ENCODE assay signal across 14 cellular contexts in the genomic region with DNA sequence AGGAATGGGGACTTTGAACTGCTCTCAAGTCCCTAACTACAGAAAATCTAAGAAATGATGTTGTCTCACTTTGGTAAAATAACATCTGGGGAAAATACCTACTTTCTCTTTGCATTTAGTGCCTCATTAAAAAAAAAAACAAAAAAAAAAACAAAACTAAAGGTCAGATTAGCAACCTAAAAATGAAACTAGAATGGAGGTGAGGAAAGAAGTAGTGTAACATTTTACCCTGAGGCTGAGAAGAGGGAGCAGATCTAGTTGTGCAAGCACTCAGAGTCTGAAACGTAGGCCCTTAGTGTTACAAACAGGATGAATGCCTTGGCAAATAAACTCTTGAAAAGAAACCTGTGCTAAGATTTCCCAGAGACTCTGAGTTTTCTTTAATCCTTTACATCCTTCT. TPM values are rescaled to one million over a fixed set of nuclear protein-coding genes. Genes with fewer than 3 reads are reported as not detected.
A peak's percentile ranks its signal among the peaks of the same experiment; 100 is the strongest.
DNase-seq lines count a peak whose midpoint lies in the region; ATAC-seq lines count a peak whose summit lies in the region.
"Had no signal": no experiment of that assay in that cellular context is flagged by ENCODE, and none has a peak within 500 bp of the region (broad histone marks: within the 10 kb centered on the region; RNA-seq: fewer than 3 reads in every experiment).

No MANE protein-coding gene starts in this region.

- no peaks in the 10 kb centered on the region for H3K36me3 Mint-ChIP-seq in activated T-cell treated with anti-CD3 and anti-CD28 coated beads, Interleukin-2, amount 50 U/mL, for 4 hours (ENCODE audit: insufficient read depth)
- no peaks in the 10 kb centered on the region for H3K36me3 Mint-ChIP-seq in T-helper 1 cell treated with Interleukin-12 subunit alpha and Interleukin-12 subunit beta and Interleukin-4 antibody, amounts not matched to agents 30 μg/mL and 1 μg/mL, for 36 hours (ENCODE audit: low read depth)
- no peaks in the 10 kb centered on the region for H3K36me3 Mint-ChIP-seq in stimulated activated naive B cell treated with anti-CD40 and anti-IgM and Interleukin-4, amounts not matched to agents 10 μg/mL and 1 μg/mL and 100 μg/mL, for 72 hours

- peak; percentile 65 to 73 for ATAC-seq in activated T-cell treated with anti-CD3 and anti-CD28 coated beads, Interleukin-2, amount 50 U/mL, for 4 hours
- ATAC-seq in GM21737 (IDR thresholded peaks at IDR 0.05; ENCODE audit: unreplicated experiment) = peak; percentile 60
- peak; percentile 77 to 81 for ATAC-seq in stimulated activated naive B cell treated with anti-CD40 and anti-IgM and Interleukin-4, amounts not matched to agents 10 μg/mL and 1 μg/mL and 100 μg/mL, for 72 hours (replicated peaks)
- ATAC-seq: psoas muscle had no signal

- no peak for DNase-seq in activated T-cell treated with anti-CD3 and anti-CD28 coated beads, Interleukin-2, amount 50 U/mL, for 4 hours
- DNase-seq in activated T-cell treated with anti-CD3 and anti-CD28 coated beads for 4 hours = no peak
- DNase-seq in stimulated activated naive B cell treated with anti-CD40 and anti-IgM and Interleukin-4, amounts not matched to agents 10 μg/mL and 1 μg/mL and 100 μg/mL, for 72 hours = no peak
- no peak for DNase-seq in islet precursor cell
- DNase-seq in SW 1271 (lab: John Stamatoyannopoulos, UW) = no peak
- DNase-seq in cerebellum (ENCODE audit: low spot score) = no peak
- DNase-seq: IMR-90, NCI-H446 treated with DMSO at 0.1 percent for 48 hours, psoas muscle had no signal

- peaks cover 55% of the 10 kb centered on the region for H3K4me1 Mint-ChIP-seq in activated T-cell treated with anti-CD3 and anti-CD28 coated beads, Interleukin-2, amount 50 U/mL, for 4 hours (ENCODE audit: low read depth)
- peaks cover 51% of the 10 kb centered on the region for H3K4me1 Mint-ChIP-seq in T-helper 1 cell treated with Interleukin-12 subunit alpha and Interleukin-12 subunit beta and Interleukin-4 antibody, amounts not matched to agents 30 μg/mL and 1 μg/mL, for 36 hours (ENCODE audit: low read depth)
- peaks cover 15 to 22% of the 10 kb centered on the region in 2 donors for H3K4me1 Mint-ChIP-seq in stimulated activated naive B cell treated with anti-CD40 and anti-IgM and Interleukin-4, amounts not matched to agents 10 μg/mL and 1 μg/mL and 100 μg/mL, for 72 hours

- H3K27ac Mint-ChIP-seq in T-helper 1 cell treated with Interleukin-12 subunit alpha and Interleukin-12 subunit beta and Interleukin-4 antibody, amounts not matched to agents 30 μg/mL and 1 μg/mL, for 36 hours = peak overlapping the region; percentile 69
- no peak overlapping the region for H3K27ac Mint-ChIP-seq in stimulated activated naive B cell treated with anti-CD40 and anti-IgM and Interleukin-4, amounts not matched to agents 10 μg/mL and 1 μg/mL and 100 μg/mL, for 72 hours

- no peaks in the 10 kb centered on the region for H3K9me3 Mint-ChIP-seq in activated T-cell treated with anti-CD3 and anti-CD28 coated beads, Interleukin-2, amount 50 U/mL, for 4 hours
- H3K9me3 Mint-ChIP-seq in T-helper 1 cell treated with Interleukin-12 subunit alpha and Interleukin-12 subunit beta and Interleukin-4 antibody, amounts not matched to agents 30 μg/mL and 1 μg/mL, for 36 hours = no peaks in the 10 kb centered on the region
- H3K9me3 Mint-ChIP-seq in stimulated activated naive B cell treated with anti-CD40 and anti-IgM and Interleukin-4, amounts not matched to agents 10 μg/mL and 1 μg/mL and 100 μg/mL, for 72 hours = no peaks in the 10 kb centered on the region

- peak overlapping the region; percentile 5 for H3K4me3 Mint-ChIP-seq in activated T-cell treated with anti-CD3 and anti-CD28 coated beads, Interleukin-2, amount 50 U/mL, for 4 hours
- peak overlapping the region; percentile 6 for H3K4me3 Mint-ChIP-seq in T-helper 1 cell treated with Interleukin-12 subunit alpha and Interleukin-12 subunit beta and Interleukin-4 antibody, amounts not matched to agents 30 μg/mL and 1 μg/mL, for 36 hours
- H3K4me3 Mint-ChIP-seq in stimulated activated naive B cell treated with anti-CD40 and anti-IgM and Interleukin-4, amounts not matched to agents 10 μg/mL and 1 μg/mL and 100 μg/mL, for 72 hours = no peak overlapping the region

- no peaks in the 10 kb centered on the region for H3K27me3 Mint-ChIP-seq in activated T-cell treated with anti-CD3 and anti-CD28 coated beads, Interleukin-2, amount 50 U/mL, for 4 hours (ENCODE audit: low read depth)
- H3K27me3 Mint-ChIP-seq in T-helper 1 cell treated with Interleukin-12 subunit alpha and Interleukin-12 subunit beta and Interleukin-4 antibody, amounts not matched to agents 30 μg/mL and 1 μg/mL, for 36 hours (ENCODE audit: low read depth) = no peaks in the 10 kb centered on the region
- peaks cover 0 to 9% of the 10 kb centered on the region in 2 donors for H3K27me3 Mint-ChIP-seq in stimulated activated naive B cell treated with anti-CD40 and anti-IgM and Interleukin-4, amounts not matched to agents 10 μg/mL and 1 μg/mL and 100 μg/mL, for 72 hours

RNA-seq across cellular contexts. Expression of a gene that starts 56.0 kb away (rescaled TPM):
- total RNA-seq in activated T-cell treated with anti-CD3 and anti-CD28 coated beads, Interleukin-2, amount 50 U/mL, for 4 hours = not detected
- total RNA-seq in cerebellum = not detected
- total RNA-seq: cardiac septum, IMR-90, psoas muscle, SK-MEL-5 had no signal

RNA-seq across cellular contexts. Expression of a gene that starts 59.9 kb away (rescaled TPM):
- total RNA-seq in activated T-cell treated with anti-CD3 and anti-CD28 coated beads, Interleukin-2, amount 50 U/mL, for 4 hours = 100 to 1,000 TPM in 2 of 3 donors, 10 to 100 TPM in 1; 99.9 to 139 (median 115) TPM
- total RNA-seq in cerebellum = not detected
- total RNA-seq: cardiac septum, IMR-90, lower leg skin, SK-MEL-5 had no signal

Comparison
In these comparisons a context has a peak if more than half of its experiments do, and no peak if none do; other contexts are left out.
1. H3K4me3 Mint-ChIP-seq: peak in activated T-cell treated with anti-CD3 and anti-CD28 coated beads, Interleukin-2, amount 50 U/mL, for 4 hours (single experiment) and T-helper 1 cell treated with Interleukin-12 subunit alpha and Interleukin-12 subunit beta and Interleukin-4 antibody, amounts not matched to agents 30 μg/mL and 1 μg/mL, for 36 hours (single experiment); none in stimulated activated naive B cell treated with anti-CD40 and anti-IgM and Interleukin-4, amounts not matched to agents 10 μg/mL and 1 μg/mL and 100 μg/mL, for 72 hours (0 of 2).
2. RNA of a gene that starts 59.9 kb away (total RNA-seq): 99.9 to 139 TPM in activated T-cell treated with anti-CD3 and anti-CD28 coated beads, Interleukin-2, amount 50 U/mL, for 4 hours; not detected in cerebellum (single experiment); every median in the first group is over 10 times any median in the second.
3. Peak in every context shown above with its lines, with median percentiles within 50 percentile points of each other: ATAC-seq.